ENCODE assay signal across 11 cellular contexts in the genomic region with DNA sequence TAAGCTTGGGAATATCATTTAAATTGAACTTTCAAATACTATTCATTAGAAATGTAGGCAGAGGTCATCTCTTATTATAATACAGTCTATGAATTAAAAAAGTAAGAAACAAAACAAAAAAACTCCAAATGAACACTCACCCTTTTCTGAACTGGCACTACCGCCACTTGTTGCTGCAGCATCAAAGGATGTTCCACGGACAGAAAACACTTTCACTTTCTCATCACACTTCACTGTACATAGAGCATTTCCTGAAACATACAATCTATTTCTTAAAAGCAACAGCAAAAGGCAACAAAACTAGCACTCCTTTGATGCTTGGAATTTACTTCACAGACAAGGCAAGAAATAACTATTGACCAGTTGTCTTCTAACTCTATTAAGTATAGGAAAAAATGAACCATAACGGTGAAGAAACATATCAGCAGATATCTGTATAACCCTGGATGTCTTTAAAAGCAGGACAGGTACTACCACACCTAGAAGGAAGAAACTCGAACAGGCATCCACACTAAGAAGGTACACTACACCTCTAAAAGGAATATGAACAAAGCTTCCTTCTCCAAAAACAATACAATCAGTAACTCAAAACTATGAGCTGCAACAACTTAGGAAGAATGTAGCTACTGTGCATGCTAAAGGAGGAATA. TPM values are rescaled to one million over a fixed set of nuclear protein-coding genes. Genes with fewer than 3 reads are reported as not detected.
A peak's percentile ranks its signal among the peaks of the same experiment; 100 is the strongest.
DNase-seq lines count a peak whose midpoint lies in the region; ATAC-seq, FAIRE-seq and TF ChIP-seq lines count a peak whose summit lies in the region.
"Had no signal": no experiment of that assay in that cellular context is flagged by ENCODE, and none has a peak within 500 bp of the region (broad histone marks: within the 10 kb centered on the region; RNA-seq: fewer than 3 reads in every experiment).

No MANE protein-coding gene starts in this region.

- DNase-seq in ACHN = peak; percentile 44
- no peak for DNase-seq in PC-3
- peak; percentile 54 for DNase-seq in fibroblast of peridontal ligament (ENCODE audit: extremely low read depth)
- DNase-seq in H54 (ENCODE audit: insufficient read length, low spot score) = no peak
- DNase-seq: NCI-H226 had no signal

- TF ChIP-seq POLR2A in H54 (IDR thresholded peaks at IDR 0.05; ENCODE audit: low read depth, low read length) = no peak

- no TSS peak for BruUV-seq in PC-3 (replicated peaks; lab: Mats Ljungman, UMichigan)

- peak overlapping the region; percentile 23; the same call in 1 of the 2 replicates for H2AFZ ChIP-seq in PC-3 (ENCODE audit: low read length)

- H3K9ac ChIP-seq in PC-3 (ENCODE audit: low read length) = no peak overlapping the region

- TF ChIP-seq CTCF in PC-3 (conservative IDR thresholded peaks at IDR 0.05; ENCODE audit: low read depth, low read length) = no peak

- H3K4me2 ChIP-seq in PC-3 (ENCODE audit: low read length) = peak overlapping the region; percentile 52

- no peak overlapping the region for H3K27ac ChIP-seq in PC-3 (ENCODE audit: low read length)

- POLR2A ChIA-PET in PC-3 (lab: Charles Lee; ENCODE audit: unreplicated experiment) = no interaction called here

- FAIRE-seq in H54 (lab: Jason Lieb, UNC) = no peak

- H3K9me2 ChIP-seq in PC-3 (replicated peaks; ENCODE audit: low read length) = no peaks in the 10 kb centered on the region

- H3K79me2 ChIP-seq in PC-3 (ENCODE audit: low read length) = 0 out of 2 replicates have a peak, but pooled peaks cover 3% of the 10 kb centered on the region

- no peaks in the 10 kb centered on the region for H3K4me1 ChIP-seq in PC-3 (ENCODE audit: insufficient read depth, low read length)

- no peaks in the 10 kb centered on the region for H3K27me3 ChIP-seq in PC-3 (ENCODE audit: low read length)

- peaks cover 9% of the 10 kb centered on the region for H3K36me3 ChIP-seq in PC-3 (ENCODE audit: low read depth, low read length)

- H3K4me3 ChIP-seq in PC-3 (ENCODE audit: low read length) = 0 out of 2 replicates have a peak overlapping the region, but pooled peaks have one; percentile 15

- H3F3A ChIP-seq in PC-3 (ENCODE audit: low read length, unreplicated experiment) = no peaks in the 10 kb centered on the region

- no peaks in the 10 kb centered on the region for H3K9me3 ChIP-seq in PC-3 (ENCODE audit: low read length)

- H4K20me1 ChIP-seq in PC-3 (ENCODE audit: low read length) = no peaks in the 10 kb centered on the region

- CTCF ChIA-PET in PC-3 (lab: Charles Lee) = no interaction called here

- in situ Hi-C loops in ACHN (cut with HindIII; ENCODE audit: low pct_ligation_motif_present, low pct_unique_long_range_greater_than_20kb, low sequenced_read_pairs) = no loop called here

- peak; percentile 62 for ATAC-seq in GM18909 (IDR thresholded peaks at IDR 0.05; ENCODE audit: poor library complexity, unreplicated experiment)
- no peak for ATAC-seq in PC-3
- no peak for ATAC-seq in HG03159 (IDR thresholded peaks at IDR 0.05; ENCODE audit: unreplicated experiment)
- ATAC-seq in HG03196 (IDR thresholded peaks at IDR 0.05; ENCODE audit: unreplicated experiment) = no peak
- no peak for ATAC-seq in GM21723 (IDR thresholded peaks at IDR 0.05; ENCODE audit: unreplicated experiment)

- intact Hi-C loops in PC-3 (cut with micrococcal nuclease) = loop anchor here (10.0 kb wide), 1 partner anchor 92 kb away; no protein-coding TSS in a partner anchor

RNA-seq across cellular contexts. Expression of a gene that starts 24.9 kb away (rescaled TPM):
- 128 and 160 TPM in 2 replicates for total RNA-seq in PC-3 (2014; rRNA removed)

RNA-seq across cellular contexts. Expression of a gene that starts 50.2 kb away (rescaled TPM):
- 3.6 and 6.3 TPM in 2 replicates for total RNA-seq in PC-3 (2014; rRNA removed)
- total RNA-seq: posterior vena cava, temporal lobe had no signal

Comparison
In these comparisons a context has a peak if more than half of its experiments do, and no peak if none do; other contexts are left out.
1. DNase-seq: peak in ACHN (single experiment) and fibroblast of peridontal ligament (single experiment); none in PC-3 (single experiment) and H54 (single experiment).